In genomic region chr2:219560037-219560892, GRCh38 we compare ENCODE assay signal across 9 cellular contexts. TPM values are rescaled to one million over a fixed set of nuclear protein-coding genes. Genes with fewer than 3 reads are reported as not detected.
A peak's percentile ranks its signal among the peaks of the same experiment; 100 is the strongest.
DNase-seq lines count a peak whose midpoint lies in the region; ATAC-seq, FAIRE-seq and TF ChIP-seq lines count a peak whose summit lies in the region.
"Had no signal": no experiment of that assay in that cellular context is flagged by ENCODE, and none has a peak within 500 bp of the region (broad histone marks: within the 10 kb centered on the region; RNA-seq: fewer than 3 reads in every experiment).

No MANE protein-coding gene starts in this region.

- no peak for ATAC-seq in HG03342 (IDR thresholded peaks at IDR 0.05; ENCODE audit: unreplicated experiment)
- no peak for ATAC-seq in GM19467 (IDR thresholded peaks at IDR 0.05; ENCODE audit: unreplicated experiment)
- ATAC-seq in GM18517 (IDR thresholded peaks at IDR 0.05; ENCODE audit: unreplicated experiment): no peak

- H3K27me3 ChIP-seq in neuronal stem cell (ENCODE audit: control insufficient read depth in 3 of 3, insufficient read depth in 3 of 3, low read depth in 1 of 3, low read length in 3 of 3): no peaks in the 10 kb centered on the region

- H3K14ac ChIP-seq in neuronal stem cell (ENCODE audit: low read length): no peak overlapping the region

- H3K4me1 ChIP-seq in neuronal stem cell (ENCODE audit: control insufficient read depth in 2 of 2, insufficient read depth in 1 of 2, low read depth in 1 of 2, low read length in 2 of 2): peaks cover 0 to 10% of the 10 kb centered on the region in 2 donors

- peaks cover 24 to 90% of the 10 kb centered on the region in 2 donors for H3K36me3 ChIP-seq in neuronal stem cell (replicated peaks in 1 of 2; ENCODE audit: control insufficient read depth in 2 of 2, insufficient read depth in 2 of 2, low read length in 2 of 2)

- H2BK15ac ChIP-seq in neuronal stem cell (ENCODE audit: low read length): no peak overlapping the region

- H3K9me3 ChIP-seq in neuronal stem cell (replicated peaks in 1 of 2; ENCODE audit: control insufficient read depth in 2 of 2, insufficient read depth in 1 of 2, low read depth in 1 of 2, low read length in 2 of 2): peaks cover 0 to 2% of the 10 kb centered on the region in 2 donors

- H3K9ac ChIP-seq in neuronal stem cell (ENCODE audit: low read depth, low read length, poor library complexity): no peak overlapping the region

- no peak for DNase-seq in GM12864 (ENCODE audit: low read depth)
- peak; percentile 78 for DNase-seq in HuH-7 (ENCODE audit: low spot score)
- DNase-seq in effector CD4-positive, alpha-beta T cell: peak; percentile 21
- no peak for DNase-seq in neuronal stem cell (ENCODE audit: low spot score)
- no peak for DNase-seq in H54 (ENCODE audit: insufficient read length, low spot score)

- H3K79me1 ChIP-seq in neuronal stem cell (ENCODE audit: low read depth, low read length): peaks cover 6% of the 10 kb centered on the region

- H4K91ac ChIP-seq in neuronal stem cell (ENCODE audit: low read depth, low read length, poor library complexity): no peak overlapping the region

- no peak overlapping the region for H3K23ac ChIP-seq in neuronal stem cell (ENCODE audit: low read depth, low read length, poor library complexity)

- WGBS in neuronal stem cell (ENCODE audit: extremely low coverage in 2 of 2, insufficient read length in 2 of 2, insufficient replicate concordance in 1 of 2), 2 donors: no CpG with 5 or more reads among the region's 8 CpGs

- no peak for FAIRE-seq in H54 (lab: Jason Lieb, UNC)

- H3K4me3 ChIP-seq in GM12864 (ENCODE audit: low read depth, low read length): no peak overlapping the region
- no peak overlapping the region for H3K4me3 ChIP-seq in neuronal stem cell (ENCODE audit: low read length in 2 of 2)
- H3K4me3 ChIP-seq: SK-N-MC had no signal

- TF ChIP-seq CTCF in GM12864 (IDR thresholded peaks at IDR 0.05; ENCODE audit: low read depth, low read length, missing control alignments): peak; percentile 74

- no peak overlapping the region for H2BK12ac ChIP-seq in neuronal stem cell (ENCODE audit: low read length)

- peak overlapping the region; percentile 68 for H2AK5ac ChIP-seq in neuronal stem cell (ENCODE audit: low read depth, low read length)

- H3K4ac ChIP-seq in neuronal stem cell (ENCODE audit: low read length): no peak overlapping the region

- no peak overlapping the region for H4K8ac ChIP-seq in neuronal stem cell (ENCODE audit: low read depth, low read length)

- no peak overlapping the region for H2AFZ ChIP-seq in neuronal stem cell (ENCODE audit: low read length)

- TF ChIP-seq POLR2A in H54 (IDR thresholded peaks at IDR 0.05; ENCODE audit: low read depth, low read length): no peak

- no peak overlapping the region for H2BK120ac ChIP-seq in neuronal stem cell (ENCODE audit: low read depth, low read length)

- no peak overlapping the region for H3K4me2 ChIP-seq in neuronal stem cell (ENCODE audit: insufficient read depth, low read length, poor library complexity, severe bottlenecking)

- H2BK5ac ChIP-seq in neuronal stem cell (ENCODE audit: low read length): no peak overlapping the region

- no peak overlapping the region for H3K27ac ChIP-seq in neuronal stem cell (replicated peaks; ENCODE audit: low read length)
- H3K27ac ChIP-seq: SK-N-MC had no signal

- peak overlapping the region; percentile 75 for H3K18ac ChIP-seq in neuronal stem cell (ENCODE audit: low read length)

RNA-seq across cellular contexts. Expression of gene OBSL1, which starts 11.1 kb away (rescaled TPM):
- polyA plus RNA-seq in neuronal stem cell (2013, experiment 1 of 2): 40.6 TPM
- 41.4 TPM for polyA plus RNA-seq in neuronal stem cell (2013, experiment 2 of 2)

RNA-seq across cellular contexts. Expression of gene INHA, which starts 11.8 kb away (rescaled TPM):
- polyA plus RNA-seq in neuronal stem cell (2013, experiment 1 of 2): 0.50 TPM
- 0.35 TPM for polyA plus RNA-seq in neuronal stem cell (2013, experiment 2 of 2)

RNA-seq across cellular contexts. Expression of gene TMEM198, which starts 16.4 kb away (rescaled TPM):
- 2.7 TPM for polyA plus RNA-seq in neuronal stem cell (2013, experiment 1 of 2)
- 1.8 TPM for polyA plus RNA-seq in neuronal stem cell (2013, experiment 2 of 2)

RNA-seq across cellular contexts. Expression of gene CHPF, which starts 16.7 kb away (rescaled TPM):
- polyA plus RNA-seq in neuronal stem cell (2013, experiment 1 of 2): 12.6 TPM
- 12.8 TPM for polyA plus RNA-seq in neuronal stem cell (2013, experiment 2 of 2)

RNA-seq across cellular contexts. Expression of gene STK11IP, which starts 37.4 kb away (rescaled TPM):
- 12.9 TPM for polyA plus RNA-seq in neuronal stem cell (2013, experiment 1 of 2)
- polyA plus RNA-seq in neuronal stem cell (2013, experiment 2 of 2): 12.0 TPM

Comparison
In these comparisons a context has a peak if more than half of its experiments do, and no peak if none do; other contexts are left out.
1. DNase-seq: peak in HuH-7 (single experiment) and effector CD4-positive, alpha-beta T cell (single experiment); none in GM12864 (single experiment), neuronal stem cell (single experiment) and H54 (single experiment).